In genomic region chr3:153158961-153159735, GRCh38 we compare ENCODE assay signal across 11 cellular contexts. TPM values are rescaled to one million over a fixed set of nuclear protein-coding genes. Genes with fewer than 3 reads are reported as not detected.
A peak's percentile ranks its signal among the peaks of the same experiment; 100 is the strongest.
DNase-seq lines count a peak whose midpoint lies in the region; ATAC-seq and TF ChIP-seq lines count a peak whose summit lies in the region.
"Had no signal": no experiment of that assay in that cellular context is flagged by ENCODE, and none has a peak within 500 bp of the region (broad histone marks: within the 10 kb centered on the region; RNA-seq: fewer than 3 reads in every experiment).

No MANE protein-coding gene starts in this region.

- peak overlapping the region; percentile 99 for H2BK5ac ChIP-seq in IMR-90 (ENCODE audit: low read depth, low read length, poor library complexity, severe bottlenecking)

- no peaks in the 10 kb centered on the region for H3K36me3 ChIP-seq in IMR-90 (ENCODE audit: control insufficient read depth, insufficient read depth, low read length)
- no peaks in the 10 kb centered on the region for H3K36me3 ChIP-seq in mucosa of stomach (ENCODE audit: control insufficient read depth, insufficient read depth, low read length)
- H3K36me3 ChIP-seq in ascending aorta = no peaks in the 10 kb centered on the region
- H3K36me3 ChIP-seq: BLaER1, gastrocnemius medialis, thoracic aorta had no signal

- H2AFZ ChIP-seq in IMR-90 (replicated peaks; ENCODE audit: low read length, poor library complexity) = peak overlapping the region; percentile 28

- H3K4me2 ChIP-seq in IMR-90 (ENCODE audit: low read depth, low read length) = no peak overlapping the region

- WGBS in IMR-90 (ENCODE audit: extremely low coverage in 2 of 2, insufficient read length in 1 of 2), 2 experiments = no CpG with 5 or more reads among the region's 9 CpGs

- no peak for TF ChIP-seq RAD21 in IMR-90 (IDR thresholded peaks at IDR 0.05; ENCODE audit: low read length)

- CTCF ChIA-PET in IMR-90 (lab: Yijun Ruan, JAX) = interaction anchor here (1.7 kb wide), 1 partner anchor 116 kb away, joined by 7 read pairs; no protein-coding TSS in a partner anchor

- peaks cover 11% of the 10 kb centered on the region for H3K4me1 Mint-ChIP-seq in CD14-positive monocyte

- no peak for ATAC-seq in IMR-90 (ENCODE audit: low read depth)
- no peak for ATAC-seq in HG03175 (IDR thresholded peaks at IDR 0.05; ENCODE audit: unreplicated experiment)
- ATAC-seq: gastrocnemius medialis had no signal

- no peak overlapping the region for H3K14ac ChIP-seq in IMR-90 (replicated peaks; ENCODE audit: low read depth, low read length)

- H2BK20ac ChIP-seq in IMR-90 (ENCODE audit: low read depth, low read length) = peak overlapping the region; percentile 47

- TF ChIP-seq CTCF in CD14-positive monocyte (IDR thresholded peaks at IDR 0.05) (no peak), IMR-90 (conservative IDR thresholded peaks at IDR 0.05; ENCODE audit: low read depth, low read length) (no peak), ascending aorta (IDR thresholded peaks at IDR 0.05) (no peak)

- no peak overlapping the region for H3K18ac ChIP-seq in IMR-90 (ENCODE audit: low read depth, low read length)

- peaks cover 5% of the 10 kb centered on the region; the same call in 1 of the 2 replicates for H3K9me1 ChIP-seq in IMR-90 (ENCODE audit: insufficient read depth, low read length)

- POLR2A ChIA-PET in IMR-90 (lab: Charles Lee; ENCODE audit: unreplicated experiment) = no interaction called here

- peak overlapping the region; percentile 88 for H4K91ac ChIP-seq in IMR-90 (ENCODE audit: insufficient read depth, low read depth, low read length)

- intact Hi-C loops in CD14-positive monocyte (cut with micrococcal nuclease) (no loop called here), IMR-90 (cut with micrococcal nuclease) (no loop called here), ascending aorta (cut with DNase I) (no loop called here)

- H2BK15ac ChIP-seq in IMR-90 (ENCODE audit: low read depth, low read length) = peak overlapping the region; percentile 16; the same call in 2 of the 3 replicates

- H3K4ac ChIP-seq in IMR-90 (ENCODE audit: low read depth, low read length) = peak overlapping the region; percentile 96

- H2AK9ac ChIP-seq in IMR-90 (replicated peaks; ENCODE audit: low read depth, low read length, poor library complexity) = peak overlapping the region; percentile 33

- no peak overlapping the region for H3K4me3 ChIP-seq in IMR-90 (ENCODE audit: insufficient read depth, low read depth, low read length)
- H3K4me3 ChIP-seq in mucosa of stomach (ENCODE audit: low read length) = no peak overlapping the region
- no peak overlapping the region for H3K4me3 ChIP-seq in ascending aorta

- no peak overlapping the region for H3K56ac ChIP-seq in IMR-90 (ENCODE audit: extremely low read depth, insufficient read depth, low read length)

- no peak for DNase-seq in CD14-positive monocyte (ENCODE audit: low spot score)
- DNase-seq in IMR-90 = no peak
- DNase-seq in amniotic epithelial cell (ENCODE audit: low read depth) = peak; percentile 13
- DNase-seq in ascending aorta (ENCODE audit: low spot score in 2 of 2) = no peak
- DNase-seq in NCI-H526 (lab: John Stamatoyannopoulos, UW) = no peak
- DNase-seq in NCI-H1694 (lab: John Stamatoyannopoulos, UW) = no peak
- DNase-seq: gastrocnemius medialis had no signal

- H3K9ac ChIP-seq in IMR-90 (ENCODE audit: low read depth, low read length) (no peak overlapping the region), mucosa of stomach (ENCODE audit: low read length) (peak overlapping the region; percentile 16)

- dilution Hi-C loops in IMR-90 (cut with HindIII; ENCODE audit: low sequenced_read_pairs, unreplicated experiment) = no loop called here

- H3K9me3 ChIP-seq in IMR-90 (ENCODE audit: control insufficient read depth, insufficient read depth, low read length) (no peaks in the 10 kb centered on the region), mucosa of stomach (ENCODE audit: control insufficient read depth, low read length) (no peaks in the 10 kb centered on the region), ascending aorta (no peaks in the 10 kb centered on the region)
- H3K9me3 ChIP-seq: BLaER1, gastrocnemius medialis, thoracic aorta had no signal

- no peaks in the 10 kb centered on the region for H3K27me3 ChIP-seq in IMR-90 (ENCODE audit: control insufficient read depth, insufficient read depth, low read length)
- no peaks in the 10 kb centered on the region for H3K27me3 ChIP-seq in mucosa of stomach (ENCODE audit: control insufficient read depth, insufficient read depth, low read length)
- no peaks in the 10 kb centered on the region for H3K27me3 ChIP-seq in ascending aorta
- H3K27me3 ChIP-seq: BLaER1, gastrocnemius medialis had no signal

- H4K5ac ChIP-seq in IMR-90 (ENCODE audit: low read depth, low read length) = peak overlapping the region; percentile 76

- no peaks in the 10 kb centered on the region for H3K79me1 ChIP-seq in IMR-90 (ENCODE audit: low read depth in 1 of 2, low read length in 2 of 2)

- H3K23ac ChIP-seq in IMR-90 (ENCODE audit: low read depth, low read length) = peak overlapping the region; percentile 25; the same call in 1 of the 2 replicates

- H2AK5ac ChIP-seq in IMR-90 (ENCODE audit: low read depth, low read length) = peak overlapping the region; percentile 52

- H3K27me3 Mint-ChIP-seq in CD14-positive monocyte (ENCODE audit: low read depth in 3 of 3) = no peaks in the 10 kb centered on the region

- peaks cover 4% of the 10 kb centered on the region; the same call in 1 of the 2 replicates for H3K4me1 ChIP-seq in IMR-90 (ENCODE audit: control insufficient read depth, insufficient read depth, low read length)
- H3K4me1 ChIP-seq in mucosa of stomach (ENCODE audit: control insufficient read depth, insufficient read depth, low read length) = peaks cover 16% of the 10 kb centered on the region
- H3K4me1 ChIP-seq in ascending aorta = peaks cover 0 to 2% of the 10 kb centered on the region in 2 donors

- H2BK120ac ChIP-seq in IMR-90 (ENCODE audit: low read depth, low read length) = peak overlapping the region; percentile 93

- in situ Hi-C loops in IMR-90 (cut with MboI; ENCODE audit: low sequenced_read_pairs) = loop anchor here (5.0 to 25.0 kb wide), 2 partner anchors 112 to 603 kb away; no protein-coding TSS in a partner anchor

- BruUV-seq in IMR-90 (replicated peaks; lab: Mats Ljungman, UMichigan) = no TSS peak

- no peak for TF ChIP-seq POLR2A in IMR-90 (IDR thresholded peaks at IDR 0.05; ENCODE audit: low read depth, low read length)

- peak overlapping the region; percentile 27 to 91; a peak in 2 of 4 replicates for H4K8ac ChIP-seq in IMR-90 (ENCODE audit: low read depth in 2 of 2, low read length in 2 of 2)

- no peak overlapping the region for H3K4me3 Mint-ChIP-seq in CD14-positive monocyte

- no peak overlapping the region for H3K27ac ChIP-seq in IMR-90 (ENCODE audit: insufficient read depth, low read length)
- H3K27ac ChIP-seq in ascending aorta = peak overlapping the region in 1 of 2 donors; percentile 92
- H3K27ac ChIP-seq: BLaER1 had no signal

- peaks cover 2 to 5% of the 10 kb centered on the region in 2 donors for H3K36me3 Mint-ChIP-seq in CD14-positive monocyte

- H3K27ac Mint-ChIP-seq in CD14-positive monocyte = peak overlapping the region in 6 of 7 donors; percentile 99 to 100 (median 100)

- peaks cover 16% of the 10 kb centered on the region for H4K20me1 ChIP-seq in IMR-90 (ENCODE audit: insufficient read depth, low read length)

- H3K9me3 Mint-ChIP-seq in CD14-positive monocyte = no peaks in the 10 kb centered on the region

TF ChIP-seq in IMR-90, 13 proteins besides CTCF, POLR2A, EP300 and RAD21:
- TF ChIP-seq BHLHE40 (IDR thresholded peaks at IDR 0.05; ENCODE audit: low read depth, low read length) = no peak
- TF ChIP-seq CHD1 (IDR thresholded peaks at IDR 0.05; ENCODE audit: low read depth, low read length) = no peak
- TF ChIP-seq MXI1 (IDR thresholded peaks at IDR 0.05; ENCODE audit: borderline replicate concordance, low read depth, low read length) = no peak
- no peak for TF ChIP-seq FOS (IDR thresholded peaks at IDR 0.05; ENCODE audit: low read depth, low read length)
- TF ChIP-seq USF2 (IDR thresholded peaks at IDR 0.05; ENCODE audit: low read depth, low read length) = no peak
- no peak for TF ChIP-seq RCOR1 (IDR thresholded peaks at IDR 0.05; ENCODE audit: insufficient replicate concordance, low read length)
- no peak for TF ChIP-seq NFE2L2 (IDR thresholded peaks at IDR 0.05; ENCODE audit: low read depth, low read length)
- TF ChIP-seq MAZ (IDR thresholded peaks at IDR 0.05; ENCODE audit: borderline replicate concordance, low read depth, low read length) = no peak

RNA-seq across cellular contexts. Expression of gene RAP2B, which starts 2.9 kb away (rescaled TPM):
- 10 to 100 TPM; 24.7 to 35.5 TPM for polyA plus RNA-seq in CD14-positive monocyte
- 12.4 and 18.1 TPM in 2 replicates for total RNA-seq in IMR-90 (2012; rRNA removed)
- polyA plus RNA-seq in IMR-90 (2012; rRNA removed) = 6.1 and 6.6 TPM in 2 replicates
- 6.3 and 6.4 TPM in 2 replicates for polyA plus RNA-seq in IMR-90 (2012; cell fraction: cytosol; rRNA removed)
- polyA plus RNA-seq in IMR-90 (2012; cell fraction: nucleus; rRNA removed; ENCODE audit: low replicate concordance) = 2.0 and 2.1 TPM in 2 replicates
- 1.6 TPM for total RNA-seq in ascending aorta
